Comparison of ENCODE assay signal across 19 cellular contexts in genomic region chr20:24138951-24139350, GRCh38.
DNase-seq lines count a peak whose midpoint lies in the region; ATAC-seq, FAIRE-seq and TF ChIP-seq lines count a peak whose summit lies in the region.
"Had no signal": no experiment of that assay in that cellular context is flagged by ENCODE, and none has a peak within 500 bp of the region (broad histone marks: within the 10 kb centered on the region; RNA-seq: fewer than 3 reads in every experiment).

No MANE protein-coding gene starts in this region.

- H3K9me3 ChIP-seq in neuronal stem cell (replicated peaks in 1 of 2; ENCODE audit: control insufficient read depth in 2 of 2, insufficient read depth in 1 of 2, low read depth in 1 of 2, low read length in 2 of 2), result no peaks in the 10 kb centered on the region

- no peak overlapping the region for H2BK15ac ChIP-seq in neuronal stem cell (ENCODE audit: low read length)

- ATAC-seq in WTC11, result no peak
- no peak for ATAC-seq in natural killer cell
- no peak for ATAC-seq in stimulated activated effector memory CD8-positive, alpha-beta T cell treated with anti-CD3 and anti-CD28 coated beads, Interleukin-12 subunit alpha, Interleukin-12 subunit beta, amount 100 ng/mL, for 72 hours
- no peak for ATAC-seq in HG03442 (IDR thresholded peaks at IDR 0.05; ENCODE audit: unreplicated experiment)
- ATAC-seq: GM23338, HCT116 had no signal

- no peak overlapping the region for H3K27ac ChIP-seq in neuronal stem cell (replicated peaks; ENCODE audit: low read length)

- H4K8ac ChIP-seq in neuronal stem cell (ENCODE audit: low read depth, low read length), result no peak overlapping the region

- peaks cover 10% of the 10 kb centered on the region for H3K4me1 Mint-ChIP-seq in WTC11
- H3K4me1 Mint-ChIP-seq in natural killer cell, result peaks cover 71 to 81% of the 10 kb centered on the region in 2 donors
- peaks cover 21% of the 10 kb centered on the region for H3K4me1 Mint-ChIP-seq in stimulated activated effector memory CD8-positive, alpha-beta T cell treated with anti-CD3 and anti-CD28 coated beads, Interleukin-12 subunit alpha, Interleukin-12 subunit beta, amount 100 ng/mL, for 72 hours
- H3K4me1 Mint-ChIP-seq: CD4-positive, alpha-beta memory T cell had no signal

- H3K27me3 ChIP-seq in neuronal stem cell (ENCODE audit: control insufficient read depth in 3 of 3, insufficient read depth in 3 of 3, low read depth in 1 of 3, low read length in 3 of 3), result no peaks in the 10 kb centered on the region

- H2AFZ ChIP-seq in neuronal stem cell (ENCODE audit: low read length), result no peak overlapping the region
- H2AFZ ChIP-seq: GM23338 had no signal

- H2BK5ac ChIP-seq in neuronal stem cell (ENCODE audit: low read length), result no peak overlapping the region

- peaks cover 0 to 4% of the 10 kb centered on the region in 2 donors for H3K4me1 ChIP-seq in neuronal stem cell (ENCODE audit: control insufficient read depth in 2 of 2, insufficient read depth in 1 of 2, low read depth in 1 of 2, low read length in 2 of 2)

- no peaks in the 10 kb centered on the region for H3K79me1 ChIP-seq in neuronal stem cell (ENCODE audit: low read depth, low read length)

- no peaks in the 10 kb centered on the region for H3K36me3 ChIP-seq in neuronal stem cell (replicated peaks in 1 of 2; ENCODE audit: control insufficient read depth in 2 of 2, insufficient read depth in 2 of 2, low read length in 2 of 2)

- H3K23ac ChIP-seq in neuronal stem cell (ENCODE audit: low read depth, low read length, poor library complexity), result peak overlapping the region; percentile 17

- H3K27me3 Mint-ChIP-seq in WTC11 (ENCODE audit: low read depth) (no peaks in the 10 kb centered on the region), natural killer cell (ENCODE audit: low read depth in 2 of 2) (no peaks in the 10 kb centered on the region)

- no peak overlapping the region for H3K4ac ChIP-seq in neuronal stem cell (ENCODE audit: low read length)

- H3K9me3 Mint-ChIP-seq in WTC11, result peaks cover 17% of the 10 kb centered on the region
- no peaks in the 10 kb centered on the region for H3K9me3 Mint-ChIP-seq in natural killer cell
- H3K9me3 Mint-ChIP-seq in stimulated activated effector memory CD8-positive, alpha-beta T cell treated with anti-CD3 and anti-CD28 coated beads, Interleukin-12 subunit alpha, Interleukin-12 subunit beta, amount 100 ng/mL, for 72 hours, result no peaks in the 10 kb centered on the region

- CTCF ChIA-PET in WTC11 (lab: Charles Lee), result no interaction called here

- H3K14ac ChIP-seq in neuronal stem cell (ENCODE audit: low read length), result no peak overlapping the region

- no peak for TF ChIP-seq CTCF in WTC11 (IDR thresholded peaks at IDR 0.05)
- no peak for TF ChIP-seq CTCF in natural killer cell (IDR thresholded peaks at IDR 0.05)

- peaks cover 5% of the 10 kb centered on the region for H3K36me3 Mint-ChIP-seq in WTC11
- no peaks in the 10 kb centered on the region for H3K36me3 Mint-ChIP-seq in natural killer cell
- no peaks in the 10 kb centered on the region for H3K36me3 Mint-ChIP-seq in stimulated activated effector memory CD8-positive, alpha-beta T cell treated with anti-CD3 and anti-CD28 coated beads, Interleukin-12 subunit alpha, Interleukin-12 subunit beta, amount 100 ng/mL, for 72 hours
- H3K36me3 Mint-ChIP-seq: CD4-positive, alpha-beta memory T cell had no signal

- no peak overlapping the region for H3K4me3 ChIP-seq in neuronal stem cell (ENCODE audit: low read length in 2 of 2)
- H3K4me3 ChIP-seq: GM23338 had no signal

- no peak for FAIRE-seq in GM12892 (lab: Jason Lieb, UNC)
- FAIRE-seq: GM12891 had no signal

- H3K9ac ChIP-seq in neuronal stem cell (ENCODE audit: low read depth, low read length, poor library complexity), result no peak overlapping the region

- no peak overlapping the region for H3K4me2 ChIP-seq in neuronal stem cell (ENCODE audit: insufficient read depth, low read length, poor library complexity, severe bottlenecking)
- H3K4me2 ChIP-seq: GM23338 had no signal

- no peak overlapping the region for H4K91ac ChIP-seq in neuronal stem cell (ENCODE audit: low read depth, low read length, poor library complexity)

- H2BK120ac ChIP-seq in neuronal stem cell (ENCODE audit: low read depth, low read length), result no peak overlapping the region

- no peak for DNase-seq in WTC11 (ENCODE audit: low spot score)
- no peak for DNase-seq in natural killer cell
- no peak for DNase-seq in neuronal stem cell (ENCODE audit: low spot score)
- DNase-seq in stimulated activated effector memory CD8-positive, alpha-beta T cell treated with anti-CD3 and anti-CD28 coated beads, Interleukin-12 subunit alpha, Interleukin-12 subunit beta, amount 100 ng/mL, for 72 hours (ENCODE audit: low spot score in 2 of 2), result no peak
- no peak for DNase-seq in posterior cingulate gyrus
- no peak for DNase-seq in GM12892 (ENCODE audit: insufficient read length)
- no peak for DNase-seq in activated naive CD4-positive, alpha-beta T cell (lab: John Stamatoyannopoulos, UW)
- DNase-seq: C1 segment of cervical spinal cord; Calu3; CD4-positive, alpha-beta memory T cell; COR-L47; DMS53; DMS79 treated with DMSO at 0.1 percent for 48 hours; GF-D8; H9 had no signal

- H3K4me3 Mint-ChIP-seq in WTC11 (no peak overlapping the region), natural killer cell (no peak overlapping the region)
- H3K4me3 Mint-ChIP-seq in stimulated activated effector memory CD8-positive, alpha-beta T cell treated with anti-CD3 and anti-CD28 coated beads, Interleukin-12 subunit alpha, Interleukin-12 subunit beta, amount 100 ng/mL, for 72 hours, result no peak overlapping the region
- H3K4me3 Mint-ChIP-seq: CD4-positive, alpha-beta memory T cell; GM23338; H9 had no signal

- no peak overlapping the region for H2BK12ac ChIP-seq in neuronal stem cell (ENCODE audit: low read length)

- H3K18ac ChIP-seq in neuronal stem cell (ENCODE audit: low read length), result no peak overlapping the region

- intact Hi-C loops in natural killer cell (cut with micrococcal nuclease) (no loop called here), posterior cingulate gyrus (cut with DNase I) (no loop called here)

- no CpG with 5 or more reads among the region's 2 CpGs for WGBS in neuronal stem cell (ENCODE audit: extremely low coverage in 2 of 2, insufficient read length in 2 of 2, insufficient replicate concordance in 1 of 2), 2 donors

- TF ChIP-seq POLR2A in GM12892 (IDR thresholded peaks at IDR 0.05; ENCODE audit: low read depth, low read length), result no peak

- H3K27ac Mint-ChIP-seq in WTC11 (0 out of 2 replicates have a peak overlapping the region, but pooled peaks have one; percentile 41), natural killer cell (peak overlapping the region; percentile 26 to 45)
- H3K27ac Mint-ChIP-seq in stimulated activated effector memory CD8-positive, alpha-beta T cell treated with anti-CD3 and anti-CD28 coated beads, Interleukin-12 subunit alpha, Interleukin-12 subunit beta, amount 100 ng/mL, for 72 hours, result peak overlapping the region; percentile 15
- H3K27ac Mint-ChIP-seq: CD4-positive, alpha-beta memory T cell; GM23338; H9 had no signal

- POLR2A ChIA-PET in WTC11 (lab: Charles Lee), result no interaction called here

- H2AK5ac ChIP-seq in neuronal stem cell (ENCODE audit: low read depth, low read length), result peak overlapping the region; percentile 47

TF ChIP-seq in WTC11, 78 proteins besides CTCF, POLR2A, EP300 and RAD21 (continues in another document):
- TF ChIP-seq ZMAT4 (CRISPR knock-in tag; IDR thresholded peaks at IDR 0.05) (no peak), RELA (CRISPR knock-in tag; IDR thresholded peaks at IDR 0.05; ENCODE audit: borderline replicate concordance) (no peak)
- TF ChIP-seq, protein P1, sequence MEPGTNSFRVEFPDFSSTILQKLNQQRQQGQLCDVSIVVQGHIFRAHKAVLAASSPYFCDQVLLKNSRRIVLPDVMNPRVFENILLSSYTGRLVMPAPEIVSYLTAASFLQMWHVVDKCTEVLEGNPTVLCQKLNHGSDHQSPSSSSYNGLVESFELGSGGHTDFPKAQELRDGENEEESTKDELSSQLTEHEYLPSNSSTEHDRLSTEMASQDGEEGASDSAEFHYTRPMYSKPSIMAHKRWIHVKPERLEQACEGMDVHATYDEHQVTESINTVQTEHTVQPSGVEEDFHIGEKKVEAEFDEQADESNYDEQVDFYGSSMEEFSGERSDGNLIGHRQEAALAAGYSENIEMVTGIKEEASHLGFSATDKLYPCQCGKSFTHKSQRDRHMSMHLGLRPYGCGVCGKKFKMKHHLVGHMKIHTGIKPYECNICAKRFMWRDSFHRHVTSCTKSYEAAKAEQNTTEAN (CRISPR knock-in tag; IDR thresholded peaks at IDR 0.05), result no peak
- TF ChIP-seq, protein P2, sequence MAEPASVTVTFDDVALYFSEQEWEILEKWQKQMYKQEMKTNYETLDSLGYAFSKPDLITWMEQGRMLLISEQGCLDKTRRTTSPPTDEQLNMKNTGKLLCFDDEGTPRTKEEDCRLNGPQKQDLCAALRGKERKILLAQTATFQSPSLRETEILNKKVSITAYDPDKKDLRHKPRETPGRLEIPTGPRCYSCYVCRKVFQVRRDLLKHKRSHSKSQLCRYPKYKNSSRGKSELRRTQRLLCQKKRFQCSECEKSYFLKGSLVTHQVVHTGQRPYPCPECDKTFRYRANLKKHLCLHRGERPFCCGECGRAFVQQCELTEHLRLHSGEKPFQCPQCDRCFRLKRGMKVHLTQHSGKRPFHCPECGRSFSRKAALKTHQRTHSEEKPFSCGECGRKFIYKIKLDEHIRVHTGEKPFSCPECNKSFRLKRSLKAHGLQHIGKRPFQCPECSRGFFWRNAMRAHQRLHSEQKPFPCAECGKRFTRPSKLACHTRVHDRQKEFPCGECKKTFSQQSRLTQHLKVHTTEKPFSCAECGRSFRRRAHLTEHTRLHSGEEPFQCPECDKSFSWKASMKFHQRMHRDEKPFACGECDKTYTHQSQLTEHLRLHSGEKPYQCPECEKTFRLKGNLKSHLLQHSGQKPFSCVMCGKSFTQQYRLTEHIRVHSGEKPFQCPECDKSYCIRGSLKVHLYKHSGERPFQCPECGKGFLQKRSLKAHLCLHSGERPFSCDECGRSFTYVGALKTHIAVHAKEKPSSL (CRISPR knock-in tag; conservative IDR thresholded peaks at IDR 0.05), result no peak
